Comparison of ENCODE assay signal across 18 cellular contexts in genomic region chr12:128970110-128970509, GRCh38.
DNase-seq lines count a peak whose midpoint lies in the region; ATAC-seq lines count a peak whose summit lies in the region.
"Had no signal": no experiment of that assay in that cellular context is flagged by ENCODE, and none has a peak within 500 bp of the region (broad histone marks: within the 10 kb centered on the region; RNA-seq: fewer than 3 reads in every experiment).

No MANE protein-coding gene starts in this region.

- H3K27ac ChIP-seq in angular gyrus (ENCODE audit: low read depth, low read length) (peak overlapping the region; percentile 7), iPS-20b (ENCODE audit: low read length) (no peak overlapping the region), right cardiac atrium (ENCODE audit: low read length) (no peak overlapping the region)
- H3K27ac ChIP-seq: 22Rv1, colonic mucosa, SJSA1, thyroid gland had no signal

- H3K4me1 ChIP-seq in iPS-20b (ENCODE audit: insufficient read depth, low read length) (peaks cover 10% of the 10 kb centered on the region; the same call in 1 of the 2 replicates), right cardiac atrium (ENCODE audit: control insufficient read depth, insufficient read depth, low read length) (no peaks in the 10 kb centered on the region)
- H3K4me1 ChIP-seq: colonic mucosa, SJSA1 had no signal

- H3K27me3 ChIP-seq in iPS-20b (ENCODE audit: insufficient read depth, low read length) (peaks cover 31% of the 10 kb centered on the region), right cardiac atrium (ENCODE audit: control insufficient read depth, insufficient read depth) (no peaks in the 10 kb centered on the region)
- H3K27me3 ChIP-seq: colonic mucosa, SJSA1, thyroid gland had no signal

- DNase-seq in DMS53 (lab: John Stamatoyannopoulos, UW) = peak; percentile 56
- no peak for DNase-seq in DMS53 treated with DMSO at 0.1 percent for 48 hours (lab: John Stamatoyannopoulos, UW; ENCODE audit: unreplicated experiment)
- DNase-seq in right cardiac atrium = no peak
- no peak for DNase-seq in NCI-H128 (lab: John Stamatoyannopoulos, UW; ENCODE audit: unreplicated experiment)
- no peak for DNase-seq in NCI-H82 (lab: John Stamatoyannopoulos, UW)
- DNase-seq in T-helper 1 cell = no peak
- DNase-seq: activated T-cell treated with anti-CD3 and anti-CD28 coated beads, Interleukin-2, amount 50 U/mL, for 4 hours; CD8-positive, alpha-beta memory T cell; colonic mucosa; KBM-7; mammary epithelial cell; stimulated activated CD4-positive, alpha-beta T cell treated with anti-CD3 and anti-CD28 coated beads, Interleukin-4, amount 100 ng/mL, for 4 hours; stimulated activated naive CD4-positive, alpha-beta T cell treated with Interleukin-2 at 50 U/mL for 16 hours had no signal

- H3K36me3 ChIP-seq in iPS-20b (ENCODE audit: insufficient read depth, low read depth, low read length) = no peaks in the 10 kb centered on the region
- H3K36me3 ChIP-seq: colonic mucosa, SJSA1, thyroid gland had no signal

- no peak for ATAC-seq in right cardiac atrium

- H3K4me3 ChIP-seq in iPS-20b (ENCODE audit: low read length) (peak overlapping the region; percentile 61; the same call in 1 of the 2 replicates), right cardiac atrium (ENCODE audit: low read length) (no peak overlapping the region)
- H3K4me3 ChIP-seq: colonic mucosa, SJSA1, thyroid gland had no signal

- H3K9me3 ChIP-seq in iPS-20b (ENCODE audit: insufficient read depth, low read depth, low read length) (no peaks in the 10 kb centered on the region), right cardiac atrium (ENCODE audit: control insufficient read depth, low read length) (no peaks in the 10 kb centered on the region)
- H3K9me3 ChIP-seq: colonic mucosa, SJSA1, thyroid gland had no signal

- intact Hi-C loops in right cardiac atrium (cut with DNase I) = no loop called here

- H3K9ac ChIP-seq in iPS-20b (ENCODE audit: low read depth, low read length) = no peak overlapping the region

- WGBS in right cardiac atrium = 21% methylated on average over 13 of the region's 13 CpGs
